Comparison of ENCODE assay signal across 8 cellular contexts in genomic region chr16:89505204-89506112, GRCh38. TPM values are rescaled to one million over a fixed set of nuclear protein-coding genes. Genes with fewer than 3 reads are reported as not detected.
DNase-seq lines count a peak whose midpoint lies in the region; ATAC-seq, FAIRE-seq and TF ChIP-seq lines count a peak whose summit lies in the region.

No MANE protein-coding gene starts in this region.

- peaks cover 59% of the 10 kb centered on the region for H3K4me1 ChIP-seq in PC-9 (replicated peaks; ENCODE audit: insufficient read depth)
- H3K4me1 ChIP-seq in pancreas = peaks cover 0 to 25% (median 7%) of the 10 kb centered on the region in 3 donors
- peaks cover 48% of the 10 kb centered on the region for H3K4me1 ChIP-seq in suprapubic skin

- H2AFZ ChIP-seq in PC-9 = 0 out of 2 replicates have a peak overlapping the region, but pooled peaks have one; percentile 0

- H3K4me3 Mint-ChIP-seq in activated T-helper 1 cell treated with anti-CD3 and anti-CD28 coated beads, Interleukin-12 subunit alpha, Interleukin-12 subunit beta, Interleukin-2, Interleukin-4 antibody, amounts not matched to agents 30 ng/mL and 10 ng/mL and 1 ng/mL, durations not matched to agents 14 hours and 24 hours and 36 hours = peak overlapping the region; percentile 81

- H3K27me3 Mint-ChIP-seq in activated T-helper 1 cell treated with anti-CD3 and anti-CD28 coated beads, Interleukin-12 subunit alpha, Interleukin-12 subunit beta, Interleukin-2, Interleukin-4 antibody, amounts not matched to agents 30 ng/mL and 10 ng/mL and 1 ng/mL, durations not matched to agents 14 hours and 24 hours and 36 hours (ENCODE audit: insufficient read depth) = no peaks in the 10 kb centered on the region

- no peaks in the 10 kb centered on the region for H3K9me3 Mint-ChIP-seq in activated T-helper 1 cell treated with anti-CD3 and anti-CD28 coated beads, Interleukin-12 subunit alpha, Interleukin-12 subunit beta, Interleukin-2, Interleukin-4 antibody, amounts not matched to agents 30 ng/mL and 10 ng/mL and 1 ng/mL, durations not matched to agents 14 hours and 24 hours and 36 hours

- H3K79me2 ChIP-seq in PC-9 (ENCODE audit: low read depth) = peaks cover 47% of the 10 kb centered on the region

- WGBS in pancreas, 2 donors = 37 to 48% methylated on average over 20 of the region's 20 CpGs
- WGBS in suprapubic skin = 29% methylated on average over 19 of the region's 20 CpGs

- intact Hi-C loops in PC-9 (cut with micrococcal nuclease; ENCODE audit: unreplicated experiment) (loop anchor here (5.0 kb wide), 1 partner anchor 57 kb away; the partner anchor contains the start of gene RPL13), pancreas (cut with DNase I) (loop anchor here in 1 of 3 donors (10.0 kb wide), 1 partner anchor 171 kb away; no protein-coding TSS in a partner anchor)
- intact Hi-C loops in activated T-helper 1 cell treated with anti-CD3 and anti-CD28 coated beads, Interleukin-12 subunit alpha, Interleukin-12 subunit beta, Interleukin-2, Interleukin-4 antibody, amounts not matched to agents 30 ng/mL and 10 ng/mL and 1 ng/mL, durations not matched to agents 14 hours and 24 hours and 36 hours (cut with micrococcal nuclease) = loop anchor here (1.0 to 10.0 kb wide), 6 partner anchors 15 to 369 kb away; partner anchors contain the start of genes ANKRD11 and TCF25

- peaks cover 9% of the 10 kb centered on the region for H4K20me1 ChIP-seq in PC-9 (ENCODE audit: insufficient read depth)

- ATAC-seq in HG02938 (IDR thresholded peaks at IDR 0.05; ENCODE audit: unreplicated experiment) (peak; percentile 39), pancreas (peak in 3 of 4 donors; percentile 28 to 49 (median 30))

- H3K4me3 ChIP-seq in GM12865 (ENCODE audit: low read depth, low read length) (peak overlapping the region; percentile 46), PC-9 (peak overlapping the region; percentile 40; the same call in 1 of the 2 replicates), foreskin fibroblast (ENCODE audit: low read depth in 1 of 2, low read length in 2 of 2) (no peak overlapping the region), pancreas (no peak overlapping the region), suprapubic skin (no peak overlapping the region)

- TF ChIP-seq POLR2A in suprapubic skin (IDR thresholded peaks at IDR 0.05) = no peak

- no peaks in the 10 kb centered on the region for H3K9me3 ChIP-seq in PC-9 (ENCODE audit: insufficient read depth, low read depth)
- H3K9me3 ChIP-seq in pancreas = no peaks in the 10 kb centered on the region
- no peaks in the 10 kb centered on the region for H3K9me3 ChIP-seq in suprapubic skin

- BruUV-seq in PC-9 (replicated peaks; lab: Mats Ljungman, UMichigan) = no TSS peak

- CTCF ChIA-PET in PC-9 (lab: Charles Lee) = no interaction called here

- TF ChIP-seq EP300 in suprapubic skin (IDR thresholded peaks at IDR 0.05) = no peak

- TF ChIP-seq CTCF in GM12865 (IDR thresholded peaks at IDR 0.05; ENCODE audit: insufficient read depth, low read depth, low read length, missing control alignments) (no peak), PC-9 (conservative IDR thresholded peaks at IDR 0.05) (no peak), foreskin fibroblast (IDR thresholded peaks at IDR 0.05; ENCODE audit: low read depth, low read length) (no peak), pancreas (IDR thresholded peaks at IDR 0.05) (no peak), suprapubic skin (IDR thresholded peaks at IDR 0.05) (no peak)

- POLR2A ChIA-PET in PC-9 (lab: Charles Lee; ENCODE audit: unreplicated experiment) = no interaction called here

- FAIRE-seq in pancreas (lab: Jason Lieb, UNC) = no peak

- DNase-seq in GM12865 (ENCODE audit: low read depth) (peak; percentile 94), PC-9 (peak; percentile 89 to 93), foreskin fibroblast (peak; percentile 98), pancreas (peak in 5 of 6 donors; percentile 74 to 87 (median 82)), suprapubic skin (ENCODE audit: low spot score in 2 of 2) (peak; percentile 91 to 92), NCI-H2107 treated with DMSO at 0.1 percent for 48 hours (lab: John Stamatoyannopoulos, UW; ENCODE audit: unreplicated experiment) (no peak)
- peak; percentile 80 for DNase-seq in activated T-helper 1 cell treated with anti-CD3 and anti-CD28 coated beads, Interleukin-12 subunit alpha, Interleukin-12 subunit beta, Interleukin-2, Interleukin-4 antibody, amounts not matched to agents 30 ng/mL and 10 ng/mL and 1 ng/mL, durations not matched to agents 14 hours and 24 hours and 36 hours (ENCODE audit: low spot score)

- H3K27me3 ChIP-seq in PC-9 (ENCODE audit: insufficient read depth, low read depth) = no peaks in the 10 kb centered on the region
- no peaks in the 10 kb centered on the region for H3K27me3 ChIP-seq in pancreas
- H3K27me3 ChIP-seq in suprapubic skin = no peaks in the 10 kb centered on the region

- H3K4me2 ChIP-seq in PC-9 = peak overlapping the region; percentile 77

- H3K36me3 Mint-ChIP-seq in activated T-helper 1 cell treated with anti-CD3 and anti-CD28 coated beads, Interleukin-12 subunit alpha, Interleukin-12 subunit beta, Interleukin-2, Interleukin-4 antibody, amounts not matched to agents 30 ng/mL and 10 ng/mL and 1 ng/mL, durations not matched to agents 14 hours and 24 hours and 36 hours (ENCODE audit: low read depth) = no peaks in the 10 kb centered on the region

- no peaks in the 10 kb centered on the region for H3K9me2 ChIP-seq in PC-9 (ENCODE audit: insufficient read depth)

- peaks cover 22% of the 10 kb centered on the region for H3K4me1 Mint-ChIP-seq in activated T-helper 1 cell treated with anti-CD3 and anti-CD28 coated beads, Interleukin-12 subunit alpha, Interleukin-12 subunit beta, Interleukin-2, Interleukin-4 antibody, amounts not matched to agents 30 ng/mL and 10 ng/mL and 1 ng/mL, durations not matched to agents 14 hours and 24 hours and 36 hours (ENCODE audit: low read depth)

- H3K36me3 ChIP-seq in PC-9 (ENCODE audit: low read depth) = peaks cover 2% of the 10 kb centered on the region; the same call in 1 of the 2 replicates
- peaks cover 0 to under 1% (median 0%) of the 10 kb centered on the region in 3 donors for H3K36me3 ChIP-seq in pancreas
- peaks cover 2% of the 10 kb centered on the region for H3K36me3 ChIP-seq in suprapubic skin

- peak overlapping the region; percentile 94 for H3K27ac Mint-ChIP-seq in activated T-helper 1 cell treated with anti-CD3 and anti-CD28 coated beads, Interleukin-12 subunit alpha, Interleukin-12 subunit beta, Interleukin-2, Interleukin-4 antibody, amounts not matched to agents 30 ng/mL and 10 ng/mL and 1 ng/mL, durations not matched to agents 14 hours and 24 hours and 36 hours

- peaks cover 55% of the 10 kb centered on the region for H3F3A ChIP-seq in PC-9 (ENCODE audit: insufficient read depth, low read depth)

- H3K27ac ChIP-seq in PC-9 (peak overlapping the region; percentile 74), pancreas (peak overlapping the region; percentile 22 to 83 (median 72)), suprapubic skin (peak overlapping the region; percentile 62)

RNA-seq across cellular contexts. Expression of gene SPG7, which starts 2.7 kb away (rescaled TPM):
- total RNA-seq in PC-9 (2021) = 160 and 198 TPM in 2 replicates
- 106 and 112 TPM in 2 replicates for total RNA-seq in activated T-helper 1 cell treated with anti-CD3 and anti-CD28 coated beads, Interleukin-12 subunit alpha, Interleukin-12 subunit beta, Interleukin-2, Interleukin-4 antibody, amounts not matched to agents 30 ng/mL and 10 ng/mL and 1 ng/mL, durations not matched to agents 14 hours and 24 hours and 36 hours
- total RNA-seq in pancreas = 10 to 100 TPM; 25.7 to 56.2 (median 44.5) TPM
- polyA plus RNA-seq in pancreas = 100 to 1,000 TPM; 164 to 212 TPM
- total RNA-seq in suprapubic skin = 100 to 1,000 TPM; 131 to 324 (median 144) TPM

RNA-seq across cellular contexts. Expression of gene ANKRD11, which starts 15.1 kb away (rescaled TPM):
- total RNA-seq in PC-9 (2021) (206 and 220 TPM in 2 replicates), pancreas (10 to 100 TPM; 43.9 to 74.0 (median 44.9) TPM), suprapubic skin (100 to 1,000 TPM in 3 of 4 donors, 10 to 100 TPM in 1; 85.4 to 212 (median 127) TPM)
- 176 and 179 TPM in 2 replicates for total RNA-seq in activated T-helper 1 cell treated with anti-CD3 and anti-CD28 coated beads, Interleukin-12 subunit alpha, Interleukin-12 subunit beta, Interleukin-2, Interleukin-4 antibody, amounts not matched to agents 30 ng/mL and 10 ng/mL and 1 ng/mL, durations not matched to agents 14 hours and 24 hours and 36 hours
- 10 to 100 TPM; 47.0 to 74.0 TPM for polyA plus RNA-seq in pancreas

RNA-seq across cellular contexts. Expression of gene RPL13, which starts 55.0 kb away (rescaled TPM):
- total RNA-seq in PC-9 (2021) (2,045 and 3,124 TPM in 2 replicates), pancreas (1,000 to 10,000 TPM; 1,297 to 2,529 (median 1,763) TPM), suprapubic skin (1,000 to 10,000 TPM; 4,033 to 9,308 (median 7,964) TPM)
- 2,076 and 2,133 TPM in 2 replicates for total RNA-seq in activated T-helper 1 cell treated with anti-CD3 and anti-CD28 coated beads, Interleukin-12 subunit alpha, Interleukin-12 subunit beta, Interleukin-2, Interleukin-4 antibody, amounts not matched to agents 30 ng/mL and 10 ng/mL and 1 ng/mL, durations not matched to agents 14 hours and 24 hours and 36 hours
- 1,000 to 10,000 TPM; 3,226 to 6,500 TPM for polyA plus RNA-seq in pancreas

Comparison
In these comparisons a context has a peak if more than half of its experiments do, and no peak if none do; other contexts are left out.
1. H3K4me3 ChIP-seq: peak in GM12865 (single experiment) and PC-9 (single experiment); none in foreskin fibroblast (0 of 2), pancreas (0 of 4) and suprapubic skin (single experiment).
2. Peak in every context shown above with its lines, with median percentiles within 50 percentile points of each other: H3K27ac ChIP-seq.